1 cellular context compared by ENCODE assay signal in genomic region chr6:164927288-164928040, GRCh38.
TF ChIP-seq lines count a peak whose summit lies in the region.

No MANE protein-coding gene starts in this region.

TF ChIP-seq in GM23338, 12 proteins besides CTCF, POLR2A, EP300 and RAD21 (continued from another document):
- TF ChIP-seq ZNF462 (CRISPR knock-in tag; IDR thresholded peaks at IDR 0.05) (no peak), JUNB (IDR thresholded peaks at IDR 0.05; ENCODE audit: unreplicated experiment) (no peak)
